In the genomic region with DNA sequence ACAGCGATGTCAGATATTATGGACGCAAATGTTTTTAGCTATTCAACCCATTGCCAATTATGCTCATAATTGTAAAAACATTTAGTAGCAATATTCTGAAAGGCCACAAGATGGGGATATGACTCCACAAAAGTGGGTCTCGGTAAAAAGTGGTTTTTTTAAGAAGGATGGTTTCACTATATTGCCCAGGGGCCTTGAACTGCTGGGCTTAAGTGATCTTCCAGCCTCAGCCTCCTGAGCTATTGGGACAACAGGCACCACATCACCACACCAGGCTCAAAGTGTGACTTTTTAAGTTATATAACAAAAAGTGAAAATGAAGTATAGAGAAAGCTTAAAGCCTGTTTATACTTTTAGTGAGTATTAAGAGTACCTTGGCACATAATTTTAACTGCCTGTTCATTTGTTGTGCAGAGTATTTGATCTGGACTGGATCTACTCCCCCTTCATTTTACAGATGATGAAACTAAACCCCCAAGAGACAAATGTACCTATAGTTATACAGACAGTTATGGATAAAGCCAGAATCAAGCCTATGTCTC, we compare ENCODE assay signal across 8 cellular contexts. TPM values are rescaled to one million over a fixed set of nuclear protein-coding genes. Genes with fewer than 3 reads are reported as not detected.
A peak's percentile ranks its signal among the peaks of the same experiment; 100 is the strongest.
DNase-seq lines count a peak whose midpoint lies in the region; ATAC-seq, FAIRE-seq and TF ChIP-seq lines count a peak whose summit lies in the region.

No MANE protein-coding gene starts in this region.

- no peak for TF ChIP-seq POLR2A in lower leg skin (IDR thresholded peaks at IDR 0.05)

- DNase-seq in DMS153 (lab: John Stamatoyannopoulos, UW) (peak; percentile 1), GM19239 (ENCODE audit: insufficient read length, low spot score) (no peak), HS-27A (ENCODE audit: low read depth) (peak; percentile 31), immature natural killer cell (peak; percentile 66 to 75 (median 66)), lower leg skin (ENCODE audit: low spot score in 2 of 2) (no peak)
- no peak for DNase-seq in stimulated activated effector memory CD8-positive, alpha-beta T cell treated with anti-CD3 and anti-CD28 coated beads, Interleukin-12 subunit alpha, Interleukin-12 subunit beta, amount 100 ng/mL, for 72 hours (ENCODE audit: low spot score in 2 of 2)

- H3K4me2 ChIP-seq in OCI-LY3 (ENCODE audit: low read length) = peak overlapping the region; percentile 21

- H3K36me3 Mint-ChIP-seq in brain (peaks cover 17% of the 10 kb centered on the region), immature natural killer cell (no peaks in the 10 kb centered on the region)
- peaks cover 40% of the 10 kb centered on the region for H3K36me3 Mint-ChIP-seq in stimulated activated effector memory CD8-positive, alpha-beta T cell treated with anti-CD3 and anti-CD28 coated beads, Interleukin-12 subunit alpha, Interleukin-12 subunit beta, amount 100 ng/mL, for 72 hours

- intact Hi-C loops in lower leg skin (cut with DNase I; ENCODE audit: low total_unique reads) = no loop called here

- peaks cover 100% of the 10 kb centered on the region for H3K79me2 ChIP-seq in OCI-LY3 (ENCODE audit: low read length)

- no peak overlapping the region for H3K4me3 ChIP-seq in OCI-LY3 (ENCODE audit: low read length)
- H3K4me3 ChIP-seq in lower leg skin (ENCODE audit: low read depth, poor library complexity, severe bottlenecking) = no peak overlapping the region

- TF ChIP-seq CTCF in OCI-LY3 (IDR thresholded peaks at IDR 0.05; ENCODE audit: low read depth, low read length) (peak; percentile 73), brain (conservative IDR thresholded peaks at IDR 0.05) (peak; percentile 70 to 81), lower leg skin (IDR thresholded peaks at IDR 0.05) (peak in 1 of 3 donors; percentile 47)

- WGBS in lower leg skin, 2 donors = 5 to 7% methylated on average over 3 of the region's 3 CpGs

- H3K27ac Mint-ChIP-seq in brain (peak overlapping the region in 4 of 5 experiments; percentile 54 to 72 (median 57)), immature natural killer cell (peak overlapping the region; percentile 78 to 91 (median 89))
- peak overlapping the region; percentile 30 for H3K27ac Mint-ChIP-seq in stimulated activated effector memory CD8-positive, alpha-beta T cell treated with anti-CD3 and anti-CD28 coated beads, Interleukin-12 subunit alpha, Interleukin-12 subunit beta, amount 100 ng/mL, for 72 hours

- H3K27me3 ChIP-seq in OCI-LY3 (ENCODE audit: low read depth, low read length) = no peaks in the 10 kb centered on the region

- H3K4me1 Mint-ChIP-seq in brain (peaks cover 60% of the 10 kb centered on the region), immature natural killer cell (peaks cover 31 to 73% of the 10 kb centered on the region in 2 donors)
- H3K4me1 Mint-ChIP-seq in stimulated activated effector memory CD8-positive, alpha-beta T cell treated with anti-CD3 and anti-CD28 coated beads, Interleukin-12 subunit alpha, Interleukin-12 subunit beta, amount 100 ng/mL, for 72 hours = peaks cover 42% of the 10 kb centered on the region

- H3K9ac ChIP-seq in OCI-LY3 (ENCODE audit: low read length) = no peak overlapping the region

- H3K27ac ChIP-seq in OCI-LY3 (ENCODE audit: low read length) = peak overlapping the region; percentile 16; the same call in 1 of the 2 replicates

- H3K9me3 Mint-ChIP-seq in brain = no peaks in the 10 kb centered on the region
- peaks cover 0 to 2% (median 0%) of the 10 kb centered on the region in 6 donors for H3K9me3 Mint-ChIP-seq in immature natural killer cell
- H3K9me3 Mint-ChIP-seq in stimulated activated effector memory CD8-positive, alpha-beta T cell treated with anti-CD3 and anti-CD28 coated beads, Interleukin-12 subunit alpha, Interleukin-12 subunit beta, amount 100 ng/mL, for 72 hours = no peaks in the 10 kb centered on the region

- peaks cover 11% of the 10 kb centered on the region for H3K36me3 ChIP-seq in OCI-LY3 (replicated peaks; ENCODE audit: low read depth, low read length)

- H3K27me3 Mint-ChIP-seq in brain (no peaks in the 10 kb centered on the region), immature natural killer cell (ENCODE audit: low read depth in 3 of 3) (peaks cover 0 to 2% (median 0%) of the 10 kb centered on the region in 3 donors)

- FAIRE-seq in GM19239 (lab: Jason Lieb, UNC) = peak; percentile 96

- peak; percentile 80 for ATAC-seq in stimulated activated effector memory CD8-positive, alpha-beta T cell treated with anti-CD3 and anti-CD28 coated beads, Interleukin-12 subunit alpha, Interleukin-12 subunit beta, amount 100 ng/mL, for 72 hours

- H3K4me3 Mint-ChIP-seq in brain (peak overlapping the region in 3 of 5 experiments; percentile 4 to 60 (median 16)), immature natural killer cell (no peak overlapping the region)
- no peak overlapping the region for H3K4me3 Mint-ChIP-seq in stimulated activated effector memory CD8-positive, alpha-beta T cell treated with anti-CD3 and anti-CD28 coated beads, Interleukin-12 subunit alpha, Interleukin-12 subunit beta, amount 100 ng/mL, for 72 hours

- H3K9me3 ChIP-seq in OCI-LY3 (ENCODE audit: insufficient read depth, low read length) = no peaks in the 10 kb centered on the region

- no peak overlapping the region for H2AFZ ChIP-seq in OCI-LY3 (ENCODE audit: low read depth, low read length)

- peaks cover 91% of the 10 kb centered on the region for H4K20me1 ChIP-seq in OCI-LY3 (ENCODE audit: insufficient read depth, low read length)

- H3K4me1 ChIP-seq in OCI-LY3 (ENCODE audit: low read length) = peaks cover 18% of the 10 kb centered on the region

RNA-seq across cellular contexts. Expression of a gene that starts 9.4 kb away (rescaled TPM):
- polyA plus RNA-seq in brain (ENCODE audit: insufficient read depth, low read depth, low replicate concordance) (47.5 TPM), immature natural killer cell (10 to 100 TPM; 58.0 to 80.1 (median 65.2) TPM)
- 100 to 1,000 TPM; 125 to 181 (median 138) TPM for total RNA-seq in lower leg skin

RNA-seq across cellular contexts. Expression of a gene that starts 10.2 kb away (rescaled TPM):
- 35.2 TPM for polyA plus RNA-seq in brain (ENCODE audit: insufficient read depth, low read depth, low replicate concordance)
- polyA plus RNA-seq in immature natural killer cell = 10 to 100 TPM; 46.0 to 51.1 (median 46.1) TPM
- 10 to 100 TPM; 41.7 to 77.0 (median 62.7) TPM for total RNA-seq in lower leg skin

RNA-seq across cellular contexts. Expression of a gene that starts 40.2 kb away (rescaled TPM):
- polyA plus RNA-seq in brain (ENCODE audit: insufficient read depth, low read depth, low replicate concordance) (3.1 TPM), immature natural killer cell (1 to 10 TPM; 2.1 to 7.3 (median 2.6) TPM)
- total RNA-seq in lower leg skin = 10 to 100 TPM; 21.8 to 26.6 (median 24.1) TPM

Comparison
In these comparisons a context has a peak if more than half of its experiments do, and no peak if none do; other contexts are left out.
1. DNase-seq: peak in DMS153 (single experiment), HS-27A (single experiment) and immature natural killer cell (3 of 3); none in GM19239 (single experiment), stimulated activated effector memory CD8-positive, alpha-beta T cell treated with anti-CD3 and anti-CD28 coated beads, Interleukin-12 subunit alpha, Interleukin-12 subunit beta, amount 100 ng/mL, for 72 hours (0 of 2) and lower leg skin (0 of 2).
2. H3K27ac Mint-ChIP-seq: peak in every context shown above with its lines; median percentile 89 in immature natural killer cell; 57 in brain; 30 in stimulated activated effector memory CD8-positive, alpha-beta T cell treated with anti-CD3 and anti-CD28 coated beads, Interleukin-12 subunit alpha, Interleukin-12 subunit beta, amount 100 ng/mL, for 72 hours.
3. H3K4me3 Mint-ChIP-seq: peak in brain (3 of 5); none in immature natural killer cell (0 of 5) and stimulated activated effector memory CD8-positive, alpha-beta T cell treated with anti-CD3 and anti-CD28 coated beads, Interleukin-12 subunit alpha, Interleukin-12 subunit beta, amount 100 ng/mL, for 72 hours (single experiment).